Comparison of ENCODE assay signal across 8 cellular contexts in genomic region chr1:27526569-27527222, GRCh38. TPM values are rescaled to one million over a fixed set of nuclear protein-coding genes. Genes with fewer than 3 reads are reported as not detected.
DNase-seq lines count a peak whose midpoint lies in the region; ATAC-seq and TF ChIP-seq lines count a peak whose summit lies in the region.

No MANE protein-coding gene starts in this region.

- H3K27ac ChIP-seq in coronary artery (peak overlapping the region; percentile 76 to 87), trophoblast cell (ENCODE audit: low read depth, low read length) (peak overlapping the region; percentile 58)

- H2AK5ac ChIP-seq in trophoblast cell (ENCODE audit: low read length), result no peak overlapping the region

- H3K79me1 ChIP-seq in trophoblast cell (ENCODE audit: low read length), result peaks cover 44% of the 10 kb centered on the region

- no peak overlapping the region for H3K23ac ChIP-seq in trophoblast cell (ENCODE audit: low read length)

- peak; percentile 74 for DNase-seq in GM10266 (ENCODE audit: extremely low spot score)
- DNase-seq in NCI-H69 (lab: John Stamatoyannopoulos, UW), result peak; percentile 76
- DNase-seq in coronary artery (ENCODE audit: low spot score), result no peak
- peak; percentile 43 to 63 for DNase-seq in trophoblast cell
- DNase-seq in germinal center (ENCODE audit: low spot score), result no peak
- DNase-seq in iPS-NIHi7 (ENCODE audit: extremely low spot score), result no peak

- peaks cover 61 to 65% of the 10 kb centered on the region in 2 experiments for H3K4me1 ChIP-seq in trophoblast cell (ENCODE audit: control insufficient read depth in 1 of 2, insufficient read depth in 2 of 2, low read length in 2 of 2)

- no peak overlapping the region for H2AFZ ChIP-seq in trophoblast cell (ENCODE audit: insufficient read depth, low read length, poor library complexity)

- peak overlapping the region; percentile 10 for H2BK12ac ChIP-seq in trophoblast cell (ENCODE audit: low read length)

- H3K9ac ChIP-seq in trophoblast cell (ENCODE audit: low read length), result no peak overlapping the region

- H3K18ac ChIP-seq in trophoblast cell (ENCODE audit: low read length), result peak overlapping the region; percentile 42

- H3K27me3 ChIP-seq in trophoblast cell (ENCODE audit: insufficient read depth, low read length), result no peaks in the 10 kb centered on the region

- H4K8ac ChIP-seq in trophoblast cell (ENCODE audit: low read depth, low read length), result no peak overlapping the region

- no peak overlapping the region for H3K4ac ChIP-seq in trophoblast cell (ENCODE audit: low read depth, low read length)

- no CpG with 5 or more reads among the region's 10 CpGs for WGBS in trophoblast cell (ENCODE audit: extremely low coverage, insufficient coverage, insufficient read length)

- no peak for TF ChIP-seq CTCF in GM10266 (IDR thresholded peaks at IDR 0.05; ENCODE audit: control insufficient read depth, insufficient read depth, low read depth, missing control alignments)
- no peak for TF ChIP-seq CTCF in coronary artery (IDR thresholded peaks at IDR 0.05)

- no peak overlapping the region for H3K14ac ChIP-seq in trophoblast cell (ENCODE audit: low read length)

- ATAC-seq in GM18873 (IDR thresholded peaks at IDR 0.05; ENCODE audit: low FRiP score, unreplicated experiment) (no peak), HG03159 (IDR thresholded peaks at IDR 0.05; ENCODE audit: unreplicated experiment) (no peak)

- H2BK120ac ChIP-seq in trophoblast cell (ENCODE audit: insufficient read depth, low read length, poor library complexity), result peak overlapping the region; percentile 9

- no peak overlapping the region for H4K12ac ChIP-seq in trophoblast cell (ENCODE audit: low read depth, low read length)

- peaks cover under 1 to 3% of the 10 kb centered on the region in 2 experiments for H3K36me3 ChIP-seq in trophoblast cell (ENCODE audit: control insufficient read depth in 1 of 2, insufficient read depth in 2 of 2, low read length in 2 of 2)

- H3K9me3 ChIP-seq in trophoblast cell (ENCODE audit: insufficient read depth, low read depth, low read length), result peaks cover 2% of the 10 kb centered on the region

- H3K4me2 ChIP-seq in trophoblast cell (ENCODE audit: low read length), result peak overlapping the region; percentile 72

- peaks cover 3% of the 10 kb centered on the region for H3K79me2 ChIP-seq in trophoblast cell (ENCODE audit: control insufficient read depth, insufficient read depth, low read length, poor library complexity)

- H2BK5ac ChIP-seq in trophoblast cell (ENCODE audit: low read depth, low read length, poor library complexity), result no peak overlapping the region

- H3K4me3 ChIP-seq in coronary artery (peak overlapping the region; percentile 75), trophoblast cell (ENCODE audit: low read depth, low read length) (peak overlapping the region; percentile 8)

- H4K91ac ChIP-seq in trophoblast cell (ENCODE audit: low read depth, low read length), result peak overlapping the region; percentile 10

RNA-seq across cellular contexts. Expression of gene WASF2, which starts 36.7 kb away (rescaled TPM):
- polyA plus RNA-seq in trophoblast cell (2013), result 54.5 and 57.3 TPM in 2 replicates

Comparison
In these comparisons a context has a peak if more than half of its experiments do, and no peak if none do; other contexts are left out.
1. DNase-seq: peak in GM10266 (single experiment), NCI-H69 (single experiment) and trophoblast cell (2 of 2); none in coronary artery (single experiment), germinal center (single experiment) and iPS-NIHi7 (single experiment).